8 cellular contexts compared by ENCODE assay signal in genomic region chr18:50287028-50287440, GRCh38. TPM values are rescaled to one million over a fixed set of nuclear protein-coding genes. Genes with fewer than 3 reads are reported as not detected.
DNase-seq lines count a peak whose midpoint lies in the region; ATAC-seq and TF ChIP-seq lines count a peak whose summit lies in the region.

No MANE protein-coding gene starts in this region.

- H3K9me2 ChIP-seq in neural cell (ENCODE audit: insufficient read depth, low read length): peaks cover 4% of the 10 kb centered on the region

- TF ChIP-seq CTCF in neural cell (IDR thresholded peaks at IDR 0.05; ENCODE audit: poor library complexity, severe bottlenecking): no peak

- ATAC-seq in GM18511 (IDR thresholded peaks at IDR 0.05; ENCODE audit: unreplicated experiment): peak; percentile 3
- ATAC-seq in HG03095 (IDR thresholded peaks at IDR 0.05; ENCODE audit: unreplicated experiment): no peak
- ATAC-seq in HG03135 (IDR thresholded peaks at IDR 0.05; ENCODE audit: unreplicated experiment): no peak

- TF ChIP-seq RAD21 in neural cell (conservative IDR thresholded peaks at IDR 0.05): no peak

- H3K9ac ChIP-seq in neural cell (ENCODE audit: low read length): peak overlapping the region; percentile 73

- peak overlapping the region; percentile 91 for H3K4me3 ChIP-seq in neural cell (ENCODE audit: low read length)

- no peaks in the 10 kb centered on the region for H4K20me1 ChIP-seq in neural cell (ENCODE audit: insufficient read depth)

- no peaks in the 10 kb centered on the region for H3K36me3 ChIP-seq in neural cell (ENCODE audit: insufficient read depth, low read length)

- no peaks in the 10 kb centered on the region for H3K79me2 ChIP-seq in neural cell (replicated peaks; ENCODE audit: insufficient read depth, low read length)

- H3K27me3 ChIP-seq in neural cell (ENCODE audit: insufficient read depth, low read depth, low read length): no peaks in the 10 kb centered on the region

- H3F3A ChIP-seq in neural cell (ENCODE audit: insufficient read depth, low read length, poor library complexity, severe bottlenecking): no peaks in the 10 kb centered on the region

- peak overlapping the region; percentile 51 for H2AFZ ChIP-seq in neural cell (ENCODE audit: low read depth, low read length)

- peak; percentile 9 for DNase-seq in RPMI7951 (ENCODE audit: low read depth)
- DNase-seq in epithelial cell of prostate (ENCODE audit: low read depth, low spot score): no peak
- no peak for DNase-seq in NCI-H1417 treated with DMSO at 0.1 percent for 48 hours (lab: John Stamatoyannopoulos, UW)
- DNase-seq in NCI-H1694 (lab: John Stamatoyannopoulos, UW): no peak

- H3K9me3 ChIP-seq in neural cell (ENCODE audit: low read length): no peaks in the 10 kb centered on the region

- H3K27ac ChIP-seq in epithelial cell of prostate: peak overlapping the region; percentile 78
- H3K27ac ChIP-seq in neural cell (ENCODE audit: low read length): peak overlapping the region; percentile 57

- H3K4me2 ChIP-seq in neural cell (ENCODE audit: low read length): peak overlapping the region; percentile 62

- no peak for TF ChIP-seq EP300 in neural cell (conservative IDR thresholded peaks at IDR 0.05; ENCODE audit: poor library complexity, severe bottlenecking)

TF ChIP-seq in neural cell, 6 proteins besides CTCF, POLR2A, EP300 and RAD21:
- TF ChIP-seq REST (IDR thresholded peaks at IDR 0.05; ENCODE audit: borderline replicate concordance) (no peak), TAF1 (IDR thresholded peaks at IDR 0.05; ENCODE audit: low read depth) (no peak)
TF ChIP-seq in neural cell: peak in this region for 0.

RNA-seq across cellular contexts. Expression of gene CXXC1, which starts 0.5 kb away (rescaled TPM):
- total RNA-seq in RPMI7951 (2014; rRNA removed; shearing (Covaris generic)): 15.7 and 20.9 TPM in 2 replicates
- 99.8 and 133 TPM in 2 replicates for polyA plus RNA-seq in neural cell
- 49.5 and 49.9 TPM in 2 replicates for polyA minus RNA-seq in neural cell

RNA-seq across cellular contexts. Expression of gene MBD1, which starts 5.7 kb away (rescaled TPM):
- 36.3 and 44.3 TPM in 2 replicates for total RNA-seq in RPMI7951 (2014; rRNA removed; shearing (Covaris generic))
- 106 and 130 TPM in 2 replicates for polyA plus RNA-seq in neural cell
- 109 and 112 TPM in 2 replicates for polyA minus RNA-seq in neural cell

RNA-seq across cellular contexts. Expression of gene CFAP53, which starts 20.7 kb away (rescaled TPM):
- 0.36 and 0.68 TPM in 2 replicates for total RNA-seq in RPMI7951 (2014; rRNA removed; shearing (Covaris generic))
- polyA plus RNA-seq in neural cell: 0.26 and 0.64 TPM in 2 replicates
- polyA minus RNA-seq in neural cell: 0.58 and 1.9 TPM in 2 replicates
